ENCODE assay signal across 10 cellular contexts in genomic region chr10:22631185-22631584, GRCh38.
DNase-seq lines count a peak whose midpoint lies in the region; ATAC-seq, FAIRE-seq and TF ChIP-seq lines count a peak whose summit lies in the region.
"Had no signal": no experiment of that assay in that cellular context is flagged by ENCODE, and none has a peak within 500 bp of the region (broad histone marks: within the 10 kb centered on the region; RNA-seq: fewer than 3 reads in every experiment).

No MANE protein-coding gene starts in this region.

- no peak for ATAC-seq in pancreas

- dilution Hi-C loops in endothelial cell of umbilical vein (cut with MboI; ENCODE audit: extremely low pct_ligation_motif_present, low sequenced_read_pairs), result no loop called here

- no peak overlapping the region for H3K4me3 ChIP-seq in SJSA1
- H3K4me3 ChIP-seq in endothelial cell of umbilical vein (replicated peaks in 1 of 3; ENCODE audit: insufficient read depth in 1 of 3, low read depth in 1 of 3, low read length in 3 of 3), result no peak overlapping the region
- H3K4me3 ChIP-seq in stomach, result no peak overlapping the region
- H3K4me3 ChIP-seq in pancreas, result no peak overlapping the region
- H3K4me3 ChIP-seq: coronary artery had no signal

- H3K36me3 ChIP-seq in SJSA1 (no peaks in the 10 kb centered on the region), endothelial cell of umbilical vein (ENCODE audit: control insufficient read depth in 2 of 2, extremely low read depth in 1 of 2, insufficient read depth in 2 of 2, low read length in 2 of 2) (no peaks in the 10 kb centered on the region), stomach (no peaks in the 10 kb centered on the region), pancreas (no peaks in the 10 kb centered on the region)

- intact Hi-C loops in endothelial cell of umbilical vein (cut with micrococcal nuclease) (no loop called here), stomach (cut with DNase I; ENCODE audit: low total_unique reads) (no loop called here), pancreas (cut with DNase I) (no loop called here)

- TF ChIP-seq POLR2A in endothelial cell of umbilical vein (IDR thresholded peaks at IDR 0.05; ENCODE audit: low read depth, low read length) (no peak), stomach (IDR thresholded peaks at IDR 0.05) (no peak), GM12891 (IDR thresholded peaks at IDR 0.05; ENCODE audit: low read depth, low read length) (no peak)

- TF ChIP-seq CTCF in endothelial cell of umbilical vein (IDR thresholded peaks at IDR 0.05; ENCODE audit: extremely low read depth in 1 of 2, insufficient read depth in 1 of 2, low read depth in 1 of 2, low read length in 2 of 2), result no peak
- TF ChIP-seq CTCF in stomach (IDR thresholded peaks at IDR 0.05), result no peak
- no peak for TF ChIP-seq CTCF in pancreas (IDR thresholded peaks at IDR 0.05)

- no peak for TF ChIP-seq EP300 in stomach (IDR thresholded peaks at IDR 0.05)

- CTCF ChIA-PET in endothelial cell of umbilical vein (lab: Charles Lee), result interaction anchor here (1.9 kb wide), 1 partner anchor 10 kb away, joined by 5 read pairs; no protein-coding TSS in a partner anchor

- no peaks in the 10 kb centered on the region for H3K27me3 Mint-ChIP-seq in T-helper 2 cell treated with Interferon-gamma antibody and Interleukin-4, amounts not matched to agents 5 μg/mL and 100 μg/mL, for 36 hours (ENCODE audit: low read depth)

- H3K27me3 ChIP-seq in SJSA1 (replicated peaks) (no peaks in the 10 kb centered on the region), endothelial cell of umbilical vein (ENCODE audit: control insufficient read depth in 2 of 2, insufficient read depth in 2 of 2, low read length in 2 of 2) (no peaks in the 10 kb centered on the region), stomach (no peaks in the 10 kb centered on the region), pancreas (no peaks in the 10 kb centered on the region)

- POLR2A ChIA-PET in endothelial cell of umbilical vein (lab: Charles Lee), result no interaction called here

- H4K20me1 ChIP-seq in endothelial cell of umbilical vein (replicated peaks; ENCODE audit: control insufficient read depth, extremely low read depth, insufficient read depth, low read length), result no peaks in the 10 kb centered on the region

- H3K4me2 ChIP-seq in endothelial cell of umbilical vein (ENCODE audit: insufficient read depth, low read length), result peak overlapping the region; percentile 78

- TSS peak; percentile 85 for BruUV-seq in endothelial cell of umbilical vein (replicated peaks; lab: Mats Ljungman, UMichigan)

- DNase-seq in T-helper 2 cell treated with Interferon-gamma antibody and Interleukin-4, amounts not matched to agents 5 μg/mL and 100 μg/mL, for 36 hours (ENCODE audit: low spot score), result no peak
- DNase-seq in T-helper 2 cell, result no peak
- no peak for DNase-seq in SJSA1 (ENCODE audit: low read depth in 1 of 2, low spot score in 2 of 2)
- DNase-seq in endothelial cell of umbilical vein (ENCODE audit: low read depth, low spot score), result no peak
- no peak for DNase-seq in stomach
- DNase-seq in pancreas, result no peak
- no peak for DNase-seq in GM12891 (ENCODE audit: insufficient read length, low spot score)
- DNase-seq in stimulated activated CD4-positive, alpha-beta T cell treated with anti-CD3 and anti-CD28 coated beads, Interleukin-4, amount 100 ng/mL, for 24 hours, result no peak
- DNase-seq: H7 had no signal

- WGBS in stomach, 5 donors, result 78 to 88% (median 84%) methylated on average over 3 of the region's 3 CpGs
- WGBS in pancreas, 2 donors, result 83 to 85% methylated on average over 3 of the region's 3 CpGs

- no peaks in the 10 kb centered on the region for H3K9me3 Mint-ChIP-seq in T-helper 2 cell treated with Interferon-gamma antibody and Interleukin-4, amounts not matched to agents 5 μg/mL and 100 μg/mL, for 36 hours

- peak overlapping the region; percentile 54 for H3K9ac ChIP-seq in endothelial cell of umbilical vein (replicated peaks; ENCODE audit: extremely low read depth, insufficient read depth, low read length)

- H3K79me2 ChIP-seq in endothelial cell of umbilical vein (ENCODE audit: control insufficient read depth, insufficient read depth, low read length), result peaks cover 28% of the 10 kb centered on the region

- H3K9me3 ChIP-seq in SJSA1 (replicated peaks) (no peaks in the 10 kb centered on the region), endothelial cell of umbilical vein (replicated peaks; ENCODE audit: control insufficient read depth, insufficient read depth, low read length) (no peaks in the 10 kb centered on the region), stomach (no peaks in the 10 kb centered on the region), pancreas (no peaks in the 10 kb centered on the region)

- FAIRE-seq in endothelial cell of umbilical vein (lab: Jason Lieb, UNC) (no peak), pancreas (lab: Jason Lieb, UNC) (no peak), GM12891 (lab: Jason Lieb, UNC) (no peak)

- H3K27ac ChIP-seq in SJSA1 (peak overlapping the region; percentile 81), endothelial cell of umbilical vein (ENCODE audit: insufficient read depth, low read depth, low read length) (peak overlapping the region; percentile 78), stomach (peak overlapping the region in 4 of 5 donors; percentile 58 to 79 (median 64)), pancreas (no peak overlapping the region)

- H3K4me1 ChIP-seq in SJSA1 (replicated peaks) (peaks cover 42% of the 10 kb centered on the region), endothelial cell of umbilical vein (ENCODE audit: control insufficient read depth, extremely low read depth, insufficient read depth, low read length) (peaks cover 37% of the 10 kb centered on the region), stomach (peaks cover 4 to 53% (median 14%) of the 10 kb centered on the region in 4 donors), pancreas (peaks cover 0 to 21% (median 19%) of the 10 kb centered on the region in 3 donors)

- no peak overlapping the region for H2AFZ ChIP-seq in endothelial cell of umbilical vein (ENCODE audit: low read depth, low read length)

- peaks cover 85% of the 10 kb centered on the region for H3K4me1 Mint-ChIP-seq in T-helper 2 cell treated with Interferon-gamma antibody and Interleukin-4, amounts not matched to agents 5 μg/mL and 100 μg/mL, for 36 hours (ENCODE audit: low read depth)

- peaks cover 24% of the 10 kb centered on the region for H3K36me3 Mint-ChIP-seq in T-helper 2 cell treated with Interferon-gamma antibody and Interleukin-4, amounts not matched to agents 5 μg/mL and 100 μg/mL, for 36 hours (ENCODE audit: low read depth)

- H3K27ac Mint-ChIP-seq in T-helper 2 cell treated with Interferon-gamma antibody and Interleukin-4, amounts not matched to agents 5 μg/mL and 100 μg/mL, for 36 hours, result peak overlapping the region; percentile 94

- H3K4me3 Mint-ChIP-seq in T-helper 2 cell treated with Interferon-gamma antibody and Interleukin-4, amounts not matched to agents 5 μg/mL and 100 μg/mL, for 36 hours, result peak overlapping the region; percentile 87

- H3K9me1 ChIP-seq in endothelial cell of umbilical vein (replicated peaks; ENCODE audit: control insufficient read depth, extremely low read depth, insufficient read depth, low read length), result no peaks in the 10 kb centered on the region

TF ChIP-seq in endothelial cell of umbilical vein, 7 proteins besides CTCF, POLR2A, EP300 and RAD21:
- TF ChIP-seq JUN (IDR thresholded peaks at IDR 0.05; ENCODE audit: borderline replicate concordance, insufficient read depth, insufficient read length, low read depth), result no peak
- TF ChIP-seq GATA2 (IDR thresholded peaks at IDR 0.05; ENCODE audit: insufficient read depth, insufficient read length, low read depth, low read length), result no peak
- no peak for TF ChIP-seq MYC (IDR thresholded peaks at IDR 0.05; ENCODE audit: low read depth, low read length)
- TF ChIP-seq FOS (IDR thresholded peaks at IDR 0.05; ENCODE audit: borderline replicate concordance, insufficient read depth, low read length), result no peak
- TF ChIP-seq EZH2 (IDR thresholded peaks at IDR 0.05; ENCODE audit: borderline replicate concordance, low read depth, low read length, severe bottlenecking), result no peak
- TF ChIP-seq, protein P1, sequence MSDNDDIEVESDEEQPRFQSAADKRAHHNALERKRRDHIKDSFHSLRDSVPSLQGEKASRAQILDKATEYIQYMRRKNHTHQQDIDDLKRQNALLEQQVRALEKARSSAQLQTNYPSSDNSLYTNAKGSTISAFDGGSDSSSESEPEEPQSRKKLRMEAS (IDR thresholded peaks at IDR 0.05; ENCODE audit: insufficient read depth, insufficient read length), result no peak
- TF ChIP-seq POLR2AphosphoS5 (IDR thresholded peaks at IDR 0.05; ENCODE audit: insufficient read depth, low read depth, low read length), result no peak

TF ChIP-seq in GM12891, 5 proteins besides CTCF, POLR2A, EP300 and RAD21:
- no peak for TF ChIP-seq SPI1 (IDR thresholded peaks at IDR 0.05; ENCODE audit: low read depth, low read length)

Comparison
In these comparisons a context has a peak if more than half of its experiments do, and no peak if none do; other contexts are left out.
1. H3K27ac ChIP-seq: peak in SJSA1 (single experiment), endothelial cell of umbilical vein (single experiment) and stomach (4 of 5); none in pancreas (0 of 4).